16 cellular contexts compared by ENCODE assay signal in the genomic region with DNA sequence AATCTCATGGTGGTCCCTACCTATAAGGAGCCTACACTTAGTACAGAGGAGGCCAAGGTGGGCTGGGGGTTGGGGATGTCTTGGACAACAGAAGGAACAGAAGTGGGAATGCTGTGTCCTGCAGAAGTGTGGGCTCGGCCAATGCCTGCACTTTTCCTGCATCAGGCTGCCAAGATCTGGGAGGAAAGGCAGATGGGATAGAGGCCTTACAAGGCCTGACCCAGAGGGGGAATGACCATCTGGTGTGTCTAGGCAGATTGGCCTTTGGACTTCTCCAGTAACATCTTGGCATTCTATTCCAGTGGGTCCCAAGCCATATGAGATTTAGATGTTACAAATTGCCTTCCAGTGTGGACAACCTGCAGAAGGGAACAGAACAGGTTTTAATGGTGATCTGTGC.
DNase-seq lines count a peak whose midpoint lies in the region; ATAC-seq and TF ChIP-seq lines count a peak whose summit lies in the region.
"Had no signal": no experiment of that assay in that cellular context is flagged by ENCODE, and none has a peak within 500 bp of the region (broad histone marks: within the 10 kb centered on the region; RNA-seq: fewer than 3 reads in every experiment).

No MANE protein-coding gene starts in this region.

- no peak overlapping the region for H3K27ac Mint-ChIP-seq in endodermal cell
- H3K27ac Mint-ChIP-seq: B cell; CD8-positive, alpha-beta T cell; GM23338 had no signal

- H3K27ac ChIP-seq in endodermal cell (ENCODE audit: low read depth, low read length), result no peak overlapping the region
- H3K27ac ChIP-seq: BLaER1 treated with 17β-estradiol and CSF1 and Interleukin-3, amounts not matched to agents 10 nM and 100 nM had no signal

- WGBS in endodermal cell (ENCODE audit: insufficient coverage in 1 of 2, insufficient read length in 1 of 2), 2 experiments, result 96% methylated on average over 1 of the region's 1 CpG; no CpG with 5 or more reads in 1 of the 2 experiments

- H3K9ac ChIP-seq in endodermal cell (ENCODE audit: extremely low read depth, low read length, poor library complexity, severe bottlenecking), result no peak overlapping the region
- H3K9ac ChIP-seq: BLaER1 treated with 17β-estradiol and CSF1 and Interleukin-3, amounts not matched to agents 10 nM and 100 nM had no signal

- in situ Hi-C loops in G401 (cut with HindIII; ENCODE audit: low sequenced_read_pairs), result no loop called here

- no peak for ATAC-seq in HG02623 (IDR thresholded peaks at IDR 0.05; ENCODE audit: unreplicated experiment)
- no peak for ATAC-seq in GM21786 (IDR thresholded peaks at IDR 0.05; ENCODE audit: unreplicated experiment)
- ATAC-seq: CD8-positive, alpha-beta T cell; GM23338; K562 had no signal

- DNase-seq in DMS 273 (lab: John Stamatoyannopoulos, UW; ENCODE audit: unreplicated experiment) (peak; percentile 91), G401 (ENCODE audit: low spot score) (peak; percentile 94), cerebellar cortex (ENCODE audit: low spot score) (peak; percentile 93), endodermal cell (peak; percentile 31), epidermal melanocyte (ENCODE audit: insufficient read length, low spot score) (no peak)
- DNase-seq: Calu3; CD8-positive, alpha-beta T cell; DMS79 treated with DMSO at 0.1 percent for 48 hours; H7; IMR-90 had no signal

- no peaks in the 10 kb centered on the region for H3K36me3 ChIP-seq in endodermal cell (ENCODE audit: control insufficient read depth, insufficient read depth, low read length)
- H3K36me3 ChIP-seq: BLaER1 treated with 17β-estradiol and CSF1 and Interleukin-3, amounts not matched to agents 10 nM and 100 nM had no signal

- no peaks in the 10 kb centered on the region for H3K9me3 Mint-ChIP-seq in endodermal cell
- H3K9me3 Mint-ChIP-seq: CD8-positive, alpha-beta T cell had no signal

- peaks cover 12% of the 10 kb centered on the region for H3K4me1 Mint-ChIP-seq in endodermal cell

- H3K4me3 Mint-ChIP-seq in endodermal cell, result no peak overlapping the region
- H3K4me3 Mint-ChIP-seq: B cell; CD8-positive, alpha-beta T cell; GM23338 had no signal

- no peaks in the 10 kb centered on the region for H3K9me3 ChIP-seq in endodermal cell (ENCODE audit: control insufficient read depth, low read length)

- H3K4me1 ChIP-seq in endodermal cell (ENCODE audit: control insufficient read depth, insufficient read depth, low read length), result no peaks in the 10 kb centered on the region
- H3K4me1 ChIP-seq: BLaER1 treated with 17β-estradiol and CSF1 and Interleukin-3, amounts not matched to agents 10 nM and 100 nM had no signal

- H3K27me3 ChIP-seq in endodermal cell (ENCODE audit: control insufficient read depth, insufficient read depth, low read length, poor library complexity, severe bottlenecking), result no peaks in the 10 kb centered on the region
- H3K27me3 ChIP-seq: BLaER1 treated with 17β-estradiol and CSF1 and Interleukin-3, amounts not matched to agents 10 nM and 100 nM had no signal

- peaks cover 20% of the 10 kb centered on the region for H3K27me3 Mint-ChIP-seq in endodermal cell (ENCODE audit: insufficient read depth)
- H3K27me3 Mint-ChIP-seq: B cell had no signal

- no peak for TF ChIP-seq CTCF in endodermal cell (conservative IDR thresholded peaks at IDR 0.05)

- no peaks in the 10 kb centered on the region for H3K36me3 Mint-ChIP-seq in endodermal cell (ENCODE audit: low read depth)
- H3K36me3 Mint-ChIP-seq: CD8-positive, alpha-beta T cell had no signal

- no peak overlapping the region for H3K4me3 ChIP-seq in endodermal cell (ENCODE audit: low read length)
- H3K4me3 ChIP-seq: BLaER1 treated with 17β-estradiol and CSF1 and Interleukin-3, amounts not matched to agents 10 nM and 100 nM; GM23338; K562 had no signal
